In genomic region chr6:79657238-79657637, GRCh38 we compare ENCODE assay signal across 26 cellular contexts.
"Had no signal": no experiment of that assay in that cellular context is flagged by ENCODE, and none has a peak within 500 bp of the region (broad histone marks: within the 10 kb centered on the region; RNA-seq: fewer than 3 reads in every experiment).

No MANE protein-coding gene starts in this region.

- H3K4me1 ChIP-seq: SJSA1 had no signal

- H3K27me3 ChIP-seq: SJSA1 had no signal

- H3K27ac Mint-ChIP-seq: activated naive CD8-positive, alpha-beta T cell; brain; T-helper 17 cell had no signal

- DNase-seq: activated CD4-positive, alpha-beta T cell treated with anti-CD3 and anti-CD28 coated beads, Interleukin-2, amount 50 U/mL, for 48 hours; activated CD4-positive, CD25-positive, alpha-beta regulatory T cell; activated CD8-positive, alpha-beta memory T cell treated with anti-CD3 and anti-CD28 coated beads for 24 hours; activated effector memory CD4-positive, alpha-beta T cell treated with anti-CD3 and anti-CD28 coated beads, Interleukin-2, amount 50 U/mL, for 16 hours; activated naive CD4-positive, alpha-beta T cell treated with Interleukin-2 at 50 U/mL for 16 hours; activated T-cell treated with anti-CD3 and anti-CD28 coated beads, Interleukin-2, amount 50 U/mL, for 4 hours; amygdala; cortex of kidney; MV-4-11; NCI-H1092 treated with DMSO at 0.1 percent for 48 hours; NCI-H1417 treated with DMSO at 0.1 percent for 48 hours; NCI-H1694; NCI-H2029; NCI-H2107; NCI-H510A treated with DMSO at 0.1 percent for 48 hours; NCI-H69; PC-3; SHP77; T-helper 17 cell; T-helper 9 cell had no signal

- ATAC-seq: activated T-cell treated with anti-CD3 and anti-CD28 coated beads, Interleukin-2, amount 50 U/mL, for 4 hours; PC-3; SK-N-SH treated with all-trans-retinoic acid at 6 μM for 48 hours; T-helper 17 cell had no signal

- H3K4me3 ChIP-seq: SJSA1 had no signal

- H3K4me3 Mint-ChIP-seq: activated naive CD8-positive, alpha-beta T cell; activated T-cell treated with anti-CD3 and anti-CD28 coated beads, Interleukin-2, amount 50 U/mL, for 4 hours; brain; central memory CD8-positive, alpha-beta T cell; T-helper 17 cell had no signal

- H3K36me3 ChIP-seq: SJSA1 had no signal

- H3K4me1 Mint-ChIP-seq: brain; central memory CD8-positive, alpha-beta T cell had no signal

- H3K9me3 ChIP-seq: SJSA1 had no signal

- H3K27ac ChIP-seq: SJSA1, VCaP had no signal

- H3K27me3 Mint-ChIP-seq: activated naive CD8-positive, alpha-beta T cell; brain; T-helper 17 cell had no signal
